Comparison of ENCODE assay signal across 7 cellular contexts in genomic region chr6:74594350-74594749, GRCh38.
DNase-seq lines count a peak whose midpoint lies in the region; ATAC-seq, FAIRE-seq and TF ChIP-seq lines count a peak whose summit lies in the region.
"Not testable (repeated sequence)": the region's sequence is repeated elsewhere in the genome, so short reads cannot be mapped to it uniquely, and the experiment has no call there.

No MANE protein-coding gene starts in this region.

- not testable (repeated sequence) for H3K4me2 ChIP-seq in HCT116 (ENCODE audit: low read length); GM12878 (ENCODE audit: control insufficient read depth, insufficient read depth); H1 (ENCODE audit: insufficient read depth in 1 of 2, low read depth in 2 of 2, low read length in 2 of 2)

- H2BK15ac ChIP-seq in H1 (ENCODE audit: low read length), result not testable (repeated sequence)

- DNase-seq in GM12892 (ENCODE audit: insufficient read length); HCT116 (ENCODE audit: low read depth, low spot score); Panc1 (ENCODE audit: low read depth, low spot score); GM12878 (ENCODE audit: low read depth, low spot score); H1 (ENCODE audit: low read depth in 1 of 2, low spot score in 2 of 2); kidney; progenitor cell of endocrine pancreas (ENCODE audit: low spot score, unreplicated experiment): not testable (repeated sequence)

- H3K4me1 ChIP-seq in HCT116 (ENCODE audit: control insufficient read depth in 1 of 2, insufficient read depth in 2 of 2, low read length in 2 of 2); Panc1 (ENCODE audit: control insufficient read depth, insufficient read depth, low read length); H1 (replicated peaks in 1 of 4; ENCODE audit: control insufficient read depth in 3 of 4, insufficient read depth in 4 of 4, low read length in 3 of 4); kidney (ENCODE audit: control insufficient read depth in 1 of 2, insufficient read depth in 1 of 2, low read depth in 1 of 2, low read length in 2 of 2): not testable (repeated sequence)
- H3K4me1 ChIP-seq in GM12878 (ENCODE audit: control insufficient read depth, insufficient read depth, low read length), result peaks cover 14% of the 10 kb centered on the region

- intact Hi-C loops in HCT116 (cut with micrococcal nuclease), result loop anchor here (5.0 kb wide), 1 partner anchor 187 kb away; no protein-coding TSS in a partner anchor
- intact Hi-C loops in Panc1 (cut with micrococcal nuclease; ENCODE audit: unreplicated experiment); GM12878 (cut with micrococcal nuclease; ENCODE audit: unreplicated experiment); kidney (cut with DNase I): not testable (repeated sequence)

- not testable (repeated sequence) for H4K20me1 ChIP-seq in HCT116 (ENCODE audit: insufficient read depth); GM12878 (ENCODE audit: control insufficient read depth, insufficient read depth); H1 (replicated peaks in 1 of 2; ENCODE audit: control insufficient read depth in 1 of 2, insufficient read depth in 2 of 2, low read length in 2 of 2)

- not testable (repeated sequence) for H2AK5ac ChIP-seq in H1 (ENCODE audit: low read depth, low read length)

- not testable (repeated sequence) for H3K23me2 ChIP-seq in H1 (ENCODE audit: low read depth, low read length)

- FAIRE-seq in GM12892 (lab: Jason Lieb, UNC), result peak; percentile 50
- FAIRE-seq in GM12878 (lab: Jason Lieb, UNC), result peak; percentile 7
- peak; percentile 99 for FAIRE-seq in H1 (lab: Jason Lieb, UNC)
- peak; percentile 32 for FAIRE-seq in kidney (lab: Jason Lieb, UNC)

- CTCF ChIA-PET in HCT116 (lab: Charles Lee), result interaction anchor here (0.7 to 1.0 kb wide), 2 partner anchors 11 to 1372 kb away, joined by 4 to 7 read pairs; no protein-coding TSS in a partner anchor
- CTCF ChIA-PET in Panc1 (lab: Charles Lee); GM12878 (lab: Yijun Ruan, JAX): not testable (repeated sequence)
- CTCF ChIA-PET in H1 (lab: Charles Lee; ENCODE audit: partially characterized antibody), result interaction anchor here (0.7 to 1.9 kb wide), 4 partner anchors 9 to 633 kb away, joined by 3 to 7 read pairs (median 3); no protein-coding TSS in a partner anchor

- H3K36me3 Mint-ChIP-seq in progenitor cell of endocrine pancreas (ENCODE audit: insufficient read depth), result not testable (repeated sequence)

- not testable (repeated sequence) for BruUV-seq in HCT116 (replicated peaks; lab: Mats Ljungman, UMichigan); Panc1 (replicated peaks; lab: Mats Ljungman, UMichigan); GM12878 (replicated peaks; lab: Mats Ljungman, UMichigan)

- WGBS in GM12878 (ENCODE audit: insufficient coverage, insufficient replicate concordance, low lambda C conversion rate, missing lambda C conversion rate), result 60% methylated on average over 2 of the region's 4 CpGs
- WGBS in H1 (ENCODE audit: extremely low coverage in 1 of 2, insufficient coverage in 1 of 2, insufficient read length in 1 of 2, insufficient replicate concordance in 2 of 2, low coverage in 1 of 2, low lambda C conversion rate in 2 of 2, missing lambda C conversion rate in 1 of 2), 2 experiments, result 43% methylated on average over 1 of the region's 4 CpGs; no CpG with 5 or more reads in 1 of the 2 experiments

- not testable (repeated sequence) for H2BK5ac ChIP-seq in H1 (ENCODE audit: low read depth, low read length)

- H3K36me3 ChIP-seq in HCT116 (ENCODE audit: control insufficient read depth in 1 of 2, insufficient read depth in 2 of 2, low read length in 2 of 2); Panc1 (ENCODE audit: control insufficient read depth, insufficient read depth, low read length); GM12878 (ENCODE audit: control insufficient read depth in 2 of 2, insufficient read depth in 2 of 2, low read length in 1 of 2); H1 (ENCODE audit: control insufficient read depth in 2 of 4, insufficient read depth in 4 of 4, low read length in 3 of 4); kidney (ENCODE audit: control insufficient read depth in 1 of 2, insufficient read depth in 2 of 2, low read length in 2 of 2): not testable (repeated sequence)

- not testable (repeated sequence) for H3K27ac Mint-ChIP-seq in progenitor cell of endocrine pancreas

- POLR2A ChIA-PET in HCT116 (lab: Charles Lee); Panc1 (lab: Charles Lee); GM12878 (lab: Charles Lee); H1 (lab: Charles Lee; ENCODE audit: partially characterized antibody): not testable (repeated sequence)

- H3K4me3 ChIP-seq in HCT116 (replicated peaks in 1 of 2; ENCODE audit: low read depth in 1 of 2, low read length in 2 of 2); Panc1 (ENCODE audit: low read depth in 2 of 2, low read length in 2 of 2); GM12878; H1 (ENCODE audit: extremely low read depth in 1 of 4, insufficient read depth in 2 of 4, low read depth in 3 of 4, low read length in 4 of 4); kidney (ENCODE audit: low read length in 2 of 2): not testable (repeated sequence)

- in situ Hi-C loops in Panc1 (cut with HindIII; ENCODE audit: low pct_unique_long_range_greater_than_20kb, low sequenced_read_pairs); GM12878 (cut with MboI): not testable (repeated sequence)

- not testable (repeated sequence) for H3K79me1 ChIP-seq in H1 (ENCODE audit: low read depth, low read length)

- not testable (repeated sequence) for H4K8ac ChIP-seq in H1 (ENCODE audit: extremely low read depth, insufficient read depth, low read length)

- not testable (repeated sequence) for H3K27me3 ChIP-seq in HCT116 (ENCODE audit: insufficient read depth, low read length); Panc1 (ENCODE audit: control insufficient read depth, insufficient read depth, low read length); GM12878 (replicated peaks in 1 of 2; ENCODE audit: control insufficient read depth in 2 of 2, insufficient read depth in 2 of 2, low read length in 1 of 2); H1 (replicated peaks in 1 of 4; ENCODE audit: control insufficient read depth in 3 of 4, extremely low read depth in 1 of 4, insufficient read depth in 3 of 4, low read length in 3 of 4)

- not testable (repeated sequence) for TF ChIP-seq POLR2A in GM12892 (IDR thresholded peaks at IDR 0.05; ENCODE audit: low read depth, low read length); HCT116 (IDR thresholded peaks at IDR 0.05; ENCODE audit: borderline replicate concordance, extremely low read depth, insufficient read depth, insufficient read length); GM12878 (IDR thresholded peaks at IDR 0.05; ENCODE audit: low read depth, low read length); H1 (IDR thresholded peaks at IDR 0.05; ENCODE audit: control extremely low read depth in 1 of 2, low read depth in 2 of 2, low read length in 2 of 2)

- H2BK12ac ChIP-seq in H1 (ENCODE audit: low read depth, low read length), result not testable (repeated sequence)

- not testable (repeated sequence) for H3K9ac ChIP-seq in HCT116 (ENCODE audit: low read length); GM12878 (ENCODE audit: control insufficient read depth, insufficient read depth, low read length); H1 (replicated peaks in 1 of 4; ENCODE audit: extremely low read depth in 1 of 4, low read depth in 3 of 4, low read length in 3 of 4); kidney (ENCODE audit: low read length in 2 of 2)

- not testable (repeated sequence) for H3K4me3 Mint-ChIP-seq in progenitor cell of endocrine pancreas (ENCODE audit: low read depth)

- H3K18ac ChIP-seq in H1 (ENCODE audit: extremely low read depth, low read length), result not testable (repeated sequence)

- H4K5ac ChIP-seq in H1 (ENCODE audit: insufficient read length, low read depth, low read length), result not testable (repeated sequence)

- TF ChIP-seq RAD21 in HCT116 (IDR thresholded peaks at IDR 0.05; ENCODE audit: low read depth), result 0 out of 2 replicates have a peak, but pooled peaks have one; percentile 10
- not testable (repeated sequence) for TF ChIP-seq RAD21 in GM12878 (IDR thresholded peaks at IDR 0.05; ENCODE audit: insufficient read depth, low read depth, low read length); H1 (IDR thresholded peaks at IDR 0.05 in 1 of 2, conservative IDR thresholded peaks at IDR 0.05 in 1 of 2; ENCODE audit: low read depth in 2 of 2, low read length in 2 of 2)

- not testable (repeated sequence) for H3K14ac ChIP-seq in H1 (ENCODE audit: insufficient read length)

- not testable (repeated sequence) for H2BK120ac ChIP-seq in H1 (replicated peaks; ENCODE audit: low read depth, low read length)

- H2BK20ac ChIP-seq in H1 (ENCODE audit: low read length), result not testable (repeated sequence)

- peak; percentile 81 for ATAC-seq in HCT116
- ATAC-seq in Panc1, GM12878: not testable (repeated sequence)

- RAD21 ChIA-PET in HCT116 (lab: Charles Lee; ENCODE audit: low non-redundant PET in 1 of 2, low total read pairs in 2 of 2, uncharacterized antibody in 2 of 2, unreplicated experiment in 2 of 2); GM12878 (lab: Charles Lee; ENCODE audit: unreplicated experiment): not testable (repeated sequence)

- not testable (repeated sequence) for H3K4ac ChIP-seq in H1 (replicated peaks; ENCODE audit: insufficient read length, low read depth, low read length)

- TF ChIP-seq CTCF in HCT116 (IDR thresholded peaks at IDR 0.05 in 2 of 3, conservative IDR thresholded peaks at IDR 0.05 in 1 of 3; ENCODE audit: borderline replicate concordance in 1 of 3, insufficient read depth in 1 of 3, low read depth in 2 of 3, low read length in 2 of 3), result peak in 1 of 3 experiments; percentile 3; a peak in 1 of 6 replicates
- TF ChIP-seq CTCF in Panc1 (IDR thresholded peaks at IDR 0.05), result peak; percentile 40
- TF ChIP-seq CTCF in GM12878 (IDR thresholded peaks at IDR 0.05 in 2 of 3, conservative IDR thresholded peaks at IDR 0.05 in 1 of 3; ENCODE audit: control insufficient read depth in 2 of 3, extremely low read depth in 1 of 3, insufficient read depth in 1 of 3, low read depth in 3 of 3, low read length in 3 of 3); H1 (IDR thresholded peaks at IDR 0.05; ENCODE audit: control extremely low read depth in 1 of 3, insufficient read depth in 1 of 3, low read depth in 1 of 3, low read length in 3 of 3); kidney (IDR thresholded peaks at IDR 0.05; ENCODE audit: borderline replicate concordance, extremely low read depth, insufficient read depth): not testable (repeated sequence)
- TF ChIP-seq CTCF in progenitor cell of endocrine pancreas (IDR thresholded peaks at IDR 0.05; ENCODE audit: unreplicated experiment), result peak; percentile 46

- not testable (repeated sequence) for H4K91ac ChIP-seq in H1 (replicated peaks; ENCODE audit: insufficient read length, low read length)

- H3K4me1 Mint-ChIP-seq in progenitor cell of endocrine pancreas (ENCODE audit: low read depth), result not testable (repeated sequence)

- H3K9me2 ChIP-seq in HCT116 (ENCODE audit: insufficient read depth), result not testable (repeated sequence)

- SMC1A ChIA-PET in GM12878 (lab: Charles Lee; ENCODE audit: uncharacterized antibody, unreplicated experiment), result not testable (repeated sequence)

- H3K9me3 ChIP-seq in HCT116 (ENCODE audit: control insufficient read depth in 1 of 2, insufficient read depth in 1 of 2, low read depth in 1 of 2, low read length in 2 of 2); Panc1 (ENCODE audit: control insufficient read depth, insufficient read depth, low read depth, low read length); GM12878 (replicated peaks; ENCODE audit: control insufficient read depth, insufficient read depth, low read length); H1 (ENCODE audit: insufficient read depth in 2 of 2, low read depth in 1 of 2, low read length in 1 of 2); kidney (ENCODE audit: control insufficient read depth in 1 of 2, low read length in 2 of 2): not testable (repeated sequence)

- not testable (repeated sequence) for H3K27ac ChIP-seq in HCT116 (ENCODE audit: low read depth, low read length); Panc1 (ENCODE audit: low read length); GM12878 (ENCODE audit: control insufficient read depth, insufficient read depth); H1 (ENCODE audit: low read depth, low read length); kidney (ENCODE audit: low read depth in 2 of 2, low read length in 2 of 2)

- not testable (repeated sequence) for H3K79me2 ChIP-seq in HCT116 (ENCODE audit: insufficient read depth, low read length); GM12878 (ENCODE audit: control insufficient read depth, insufficient read depth, low read length); H1 (ENCODE audit: control insufficient read depth in 1 of 2, insufficient read depth in 2 of 2, low read length in 2 of 2)

- not testable (repeated sequence) for H3K27me3 Mint-ChIP-seq in progenitor cell of endocrine pancreas

- not testable (repeated sequence) for H3K56ac ChIP-seq in H1 (replicated peaks; ENCODE audit: insufficient read length, low read depth, low read length)

- H3K23ac ChIP-seq in H1 (ENCODE audit: insufficient read length), result not testable (repeated sequence)

- TF ChIP-seq EP300 in GM12878 (IDR thresholded peaks at IDR 0.05; ENCODE audit: borderline replicate concordance in 1 of 2, control insufficient read depth in 1 of 2, low read depth in 2 of 2, low read length in 2 of 2); H1 (IDR thresholded peaks at IDR 0.05; ENCODE audit: borderline replicate concordance in 1 of 2, low read depth in 2 of 2, low read length in 2 of 2): not testable (repeated sequence)

- H2AFZ ChIP-seq in HCT116 (ENCODE audit: low read depth, low read length, poor library complexity, severe bottlenecking); GM12878 (ENCODE audit: control insufficient read depth, low read depth, low read length); H1 (ENCODE audit: low read length): not testable (repeated sequence)

- H3K9me3 Mint-ChIP-seq in progenitor cell of endocrine pancreas (ENCODE audit: low read depth), result peaks cover 10% of the 10 kb centered on the region
